17 cellular contexts compared by ENCODE assay signal in genomic region chr1:196323869-196324268, GRCh38.
DNase-seq lines count a peak whose midpoint lies in the region; ATAC-seq and TF ChIP-seq lines count a peak whose summit lies in the region.
"Had no signal": no experiment of that assay in that cellular context is flagged by ENCODE, and none has a peak within 500 bp of the region (broad histone marks: within the 10 kb centered on the region; RNA-seq: fewer than 3 reads in every experiment).

No MANE protein-coding gene starts in this region.

- no peaks in the 10 kb centered on the region for H3K9me3 ChIP-seq in SK-N-SH
- no peaks in the 10 kb centered on the region for H3K9me3 ChIP-seq in HUES6 (ENCODE audit: control insufficient read depth, insufficient read depth, low read depth, low read length)
- H3K9me3 ChIP-seq: A549; BLaER1 treated with 17β-estradiol and CSF1 and Interleukin-3, amounts not matched to agents 10 nM and 100 nM had no signal

- H3K9ac ChIP-seq in SK-N-SH (no peak overlapping the region), HUES6 (ENCODE audit: low read length) (no peak overlapping the region)
- H3K9ac ChIP-seq: BLaER1 treated with 17β-estradiol and CSF1 and Interleukin-3, amounts not matched to agents 10 nM and 100 nM had no signal

- POLR2A ChIA-PET in SK-N-SH (lab: Yijun Ruan, JAX), result no interaction called here

- no peaks in the 10 kb centered on the region for H3K79me2 ChIP-seq in SK-N-SH (ENCODE audit: insufficient read depth)

- CTCF ChIA-PET in SK-N-SH (lab: Yijun Ruan, JAX), result interaction anchor here (0.7 to 2.7 kb wide), 2 partner anchors 47 to 337 kb away, joined by 3 to 14 read pairs; no protein-coding TSS in a partner anchor

- no peak overlapping the region for H3K4me2 ChIP-seq in SK-N-SH
- H3K4me2 ChIP-seq: A549; BLaER1 treated with 17β-estradiol and CSF1 and Interleukin-3, amounts not matched to agents 10 nM and 100 nM had no signal

- H4K20me1 ChIP-seq in SK-N-SH (ENCODE audit: insufficient read depth), result no peaks in the 10 kb centered on the region
- H4K20me1 ChIP-seq: BLaER1 treated with 17β-estradiol and CSF1 and Interleukin-3, amounts not matched to agents 10 nM and 100 nM had no signal

- DNase-seq in SK-N-SH (no peak), NOMO-1 treated with DMSO at 0.1 percent for 48 hours (lab: John Stamatoyannopoulos, UW; ENCODE audit: unreplicated experiment) (peak; percentile 22), germinal center (ENCODE audit: low spot score) (no peak), SW480 (ENCODE audit: low spot score) (no peak)
- DNase-seq: AML-193; CD4-positive, alpha-beta T cell; CD8-positive, alpha-beta T cell; COR-L47; DMS79 treated with DMSO at 0.1 percent for 48 hours; GF-D8 had no signal

- 0 out of 2 replicates have a peak overlapping the region, but pooled peaks have one; percentile 30 for H2AFZ ChIP-seq in SK-N-SH (ENCODE audit: low read depth)

- H3K4me1 ChIP-seq in SK-N-SH (ENCODE audit: control insufficient read depth in 1 of 2, insufficient read depth in 2 of 2, low read depth in 1 of 2, low read length in 1 of 2), result no peaks in the 10 kb centered on the region; a peak in 1 of 4 replicates
- peaks cover 2% of the 10 kb centered on the region; the same call in 1 of the 2 replicates for H3K4me1 ChIP-seq in HUES6 (ENCODE audit: control insufficient read depth, insufficient read depth, low read length)

- H3K27me3 ChIP-seq in SK-N-SH (ENCODE audit: insufficient read depth) (no peaks in the 10 kb centered on the region), HUES6 (ENCODE audit: control insufficient read depth, insufficient read depth, low read length) (no peaks in the 10 kb centered on the region)
- H3K27me3 ChIP-seq: BLaER1 treated with 17β-estradiol and CSF1 and Interleukin-3, amounts not matched to agents 10 nM and 100 nM had no signal

- H3K27ac ChIP-seq in SK-N-SH (ENCODE audit: low read depth in 2 of 2, low read length in 1 of 2) (no peak overlapping the region), HUES6 (ENCODE audit: low read depth, low read length) (0 out of 2 replicates have a peak overlapping the region, but pooled peaks have one; percentile 34)
- H3K27ac ChIP-seq: 22Rv1; A549; BLaER1 treated with 17β-estradiol and CSF1 and Interleukin-3, amounts not matched to agents 10 nM and 100 nM; C4-2B had no signal

- H3F3A ChIP-seq in SK-N-SH (replicated peaks; ENCODE audit: insufficient read depth), result no peaks in the 10 kb centered on the region

- ATAC-seq in SK-N-SH treated with all-trans-retinoic acid at 6 μM for 48 hours, result no peak
- no peak for ATAC-seq in GM19467 (IDR thresholded peaks at IDR 0.05; ENCODE audit: unreplicated experiment)
- ATAC-seq: A549; CD8-positive, alpha-beta T cell had no signal

- TF ChIP-seq EP300 in SK-N-SH (IDR thresholded peaks at IDR 0.05; ENCODE audit: borderline replicate concordance in 1 of 2, low read depth in 1 of 2, low read length in 1 of 2), result no peak

- 93% methylated on average over 3 of the region's 3 CpGs for WGBS in SK-N-SH (ENCODE audit: low lambda C conversion rate)

- no peaks in the 10 kb centered on the region for H3K9me2 ChIP-seq in SK-N-SH

- H3K4me3 ChIP-seq in SK-N-SH (ENCODE audit: low read depth in 2 of 2, low read length in 1 of 2) (no peak overlapping the region), HUES6 (ENCODE audit: low read depth, low read length) (no peak overlapping the region)
- H3K4me3 ChIP-seq: A549; BLaER1 treated with 17β-estradiol and CSF1 and Interleukin-3, amounts not matched to agents 10 nM and 100 nM had no signal

- no peak for TF ChIP-seq RAD21 in SK-N-SH (IDR thresholded peaks at IDR 0.05; ENCODE audit: low read length)

- TF ChIP-seq CTCF in SK-N-SH (IDR thresholded peaks at IDR 0.05), result no peak

- H3K36me3 ChIP-seq in SK-N-SH (replicated peaks in 1 of 2; ENCODE audit: control insufficient read depth in 1 of 2, insufficient read depth in 2 of 2, low read length in 1 of 2), result no peaks in the 10 kb centered on the region
- no peaks in the 10 kb centered on the region for H3K36me3 ChIP-seq in HUES6 (ENCODE audit: control insufficient read depth, insufficient read depth, low read length)
- H3K36me3 ChIP-seq: BLaER1 treated with 17β-estradiol and CSF1 and Interleukin-3, amounts not matched to agents 10 nM and 100 nM had no signal

TF ChIP-seq in SK-N-SH, 30 proteins besides CTCF, POLR2A, EP300 and RAD21 (continues in another document):
- TF ChIP-seq TAF1 (IDR thresholded peaks at IDR 0.05; ENCODE audit: borderline replicate concordance, low read depth, low read length) (no peak), TEAD4 (IDR thresholded peaks at IDR 0.05; ENCODE audit: borderline replicate concordance, insufficient read depth) (no peak), CHD2 (IDR thresholded peaks at IDR 0.05; ENCODE audit: low read length, partially characterized antibody) (no peak), RXRA (IDR thresholded peaks at IDR 0.05; ENCODE audit: borderline replicate concordance, low read depth) (no peak), USF1 (IDR thresholded peaks at IDR 0.05; ENCODE audit: borderline replicate concordance, low read depth) (no peak), SIN3A (IDR thresholded peaks at IDR 0.05; ENCODE audit: borderline replicate concordance, low read depth, low read length) (no peak), TCF12 (IDR thresholded peaks at IDR 0.05) (no peak), NRF1 (IDR thresholded peaks at IDR 0.05; ENCODE audit: low read depth, low read length) (no peak), USF2 (IDR thresholded peaks at IDR 0.05; ENCODE audit: borderline replicate concordance, low read depth, low read length) (no peak), ELF1 (IDR thresholded peaks at IDR 0.05) (no peak), PBX3 (IDR thresholded peaks at IDR 0.05) (no peak)

TF ChIP-seq in SK-N-SH treated with all-trans-retinoic acid at 6 μM for 48 hours, 23 proteins besides CTCF, POLR2A, EP300 and RAD21 (continues in another document):
- no peak for TF ChIP-seq ISL1 (CRISPR knock-in tag; IDR thresholded peaks at IDR 0.05)
- TF ChIP-seq TSHZ2 (CRISPR knock-in tag; IDR thresholded peaks at IDR 0.05), result no peak
- no peak for TF ChIP-seq PATZ1 (CRISPR knock-in tag; IDR thresholded peaks at IDR 0.05; ENCODE audit: borderline replicate concordance)
- no peak for TF ChIP-seq TCF4 (CRISPR knock-in tag; IDR thresholded peaks at IDR 0.05; ENCODE audit: borderline replicate concordance)
- no peak for TF ChIP-seq BACH2 (CRISPR knock-in tag; IDR thresholded peaks at IDR 0.05; ENCODE audit: borderline replicate concordance)
- TF ChIP-seq CSDC2 (CRISPR knock-in tag; IDR thresholded peaks at IDR 0.05), result no peak
- no peak for TF ChIP-seq SNAI2 (CRISPR knock-in tag; IDR thresholded peaks at IDR 0.05)
- no peak for TF ChIP-seq ZNF8 (CRISPR knock-in tag; IDR thresholded peaks at IDR 0.05)
- TF ChIP-seq POU6F1 (CRISPR knock-in tag; IDR thresholded peaks at IDR 0.05; ENCODE audit: borderline replicate concordance, low read depth), result no peak
